In the genomic region with DNA sequence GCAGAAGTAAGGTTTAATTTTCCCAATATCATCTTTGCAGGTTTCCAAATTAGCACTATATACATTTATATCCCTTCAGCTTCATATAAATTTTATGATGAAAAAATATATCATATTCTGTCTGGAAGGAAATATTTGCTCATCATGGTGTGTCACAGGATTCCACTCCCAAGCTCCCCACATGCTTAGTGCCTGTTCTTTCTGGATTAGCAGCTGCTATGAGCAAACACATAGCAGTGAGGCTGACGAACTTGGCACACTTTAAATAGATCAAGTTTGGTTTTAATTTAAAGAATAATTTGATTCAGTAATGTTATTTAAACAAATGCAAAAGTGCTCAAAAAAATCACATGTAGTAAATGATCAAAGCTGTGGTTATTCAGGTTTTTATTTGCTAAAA, we compare ENCODE assay signal across 23 cellular contexts.
DNase-seq lines count a peak whose midpoint lies in the region; ATAC-seq and TF ChIP-seq lines count a peak whose summit lies in the region.
"Had no signal": no experiment of that assay in that cellular context is flagged by ENCODE, and none has a peak within 500 bp of the region (broad histone marks: within the 10 kb centered on the region; RNA-seq: fewer than 3 reads in every experiment).

No MANE protein-coding gene starts in this region.

- H3K36me3 Mint-ChIP-seq in activated CD4-positive, alpha-beta T cell treated with anti-CD3 and anti-CD28 coated beads for 36 hours (ENCODE audit: low read depth) = no peaks in the 10 kb centered on the region
- H3K36me3 Mint-ChIP-seq: CD8-positive, alpha-beta memory T cell; mesothelial cell of epicardium had no signal

- no peak for TF ChIP-seq CTCF in epithelial cell of esophagus (IDR thresholded peaks at IDR 0.05; ENCODE audit: insufficient read depth, low read depth, low read length, missing control alignments)

- peaks cover 2% of the 10 kb centered on the region for H3K9me3 Mint-ChIP-seq in activated CD4-positive, alpha-beta T cell treated with anti-CD3 and anti-CD28 coated beads for 36 hours (ENCODE audit: low read depth)
- H3K9me3 Mint-ChIP-seq: activated CD4-positive, alpha-beta T cell treated with anti-CD3 and anti-CD28 coated beads, Interleukin-2, amount 10 ng/mL, durations not matched to agents 7 days and 5 days; activated naive CD8-positive, alpha-beta T cell treated with anti-CD3 and anti-CD28 coated beads, Interleukin-2, amount 50 U/mL, for 24 hours; activated T-helper 17 cell treated with anti-CD3 and anti-CD28 coated beads, Interleukin-2, amount 50 U/mL, for 72 hours; dendritic cell treated with granulocyte-macrophage colony-stimulating factor and Interleukin-4, amounts not matched to agents 40 ng/mL and 50 ng/mL, for 4 days had no signal

- POLR2A ChIA-PET in activated CD4-positive, alpha-beta T cell treated with anti-CD3 and anti-CD28 coated beads for 36 hours (lab: Charles Lee) = no interaction called here

- intact Hi-C loops in activated CD4-positive, alpha-beta T cell treated with anti-CD3 and anti-CD28 coated beads for 36 hours (cut with DNase I, micrococcal nuclease) = loop anchor here in 1 of 2 experiments (5.0 kb wide), 1 partner anchor 757 kb away; no protein-coding TSS in a partner anchor

- no peak for ATAC-seq in activated CD4-positive, alpha-beta T cell treated with anti-CD3 and anti-CD28 coated beads for 36 hours
- ATAC-seq: activated naive CD8-positive, alpha-beta T cell treated with anti-CD3 and anti-CD28 coated beads, Interleukin-2, amount 50 U/mL, for 24 hours; activated T-helper 17 cell treated with anti-CD3 and anti-CD28 coated beads, Interleukin-2, amount 50 U/mL, for 72 hours; left lobe of liver; stimulated activated naive CD8-positive, alpha-beta T cell treated with anti-CD3 and anti-CD28 coated beads, Interleukin-15, Interleukin-2, amounts not matched to agents 100 U/mL and 50 U/mL, for 24 hours had no signal

- DNase-seq in ELR (ENCODE audit: low read depth) (peak; percentile 40), NCI-H1092 treated with DMSO at 0.1 percent for 48 hours (lab: John Stamatoyannopoulos, UW) (peak; percentile 58), epithelial cell of esophagus (ENCODE audit: low read depth) (peak; percentile 51), non-pigmented ciliary epithelial cell (ENCODE audit: low read depth) (peak; percentile 4), activated gamma-delta T cell (lab: John Stamatoyannopoulos, UW) (no peak), germinal center (ENCODE audit: low spot score) (no peak)
- no peak for DNase-seq in effector CD8-positive, alpha-beta T cell (lab: John Stamatoyannopoulos, UW)
- DNase-seq in activated CD4-positive, alpha-beta T cell treated with anti-CD3 and anti-CD28 coated beads for 36 hours = no peak
- DNase-seq: activated CD4-positive, alpha-beta T cell treated with anti-CD3 and anti-CD28 coated beads, Interleukin-2, amount 10 ng/mL, durations not matched to agents 7 days and 5 days; activated naive CD8-positive, alpha-beta T cell treated with anti-CD3 and anti-CD28 coated beads, Interleukin-2, amount 50 U/mL, for 24 hours; CD8-positive, alpha-beta memory T cell; DMS53; H9; NCI-H524; stimulated activated naive CD8-positive, alpha-beta T cell treated with anti-CD3 and anti-CD28 coated beads, Interleukin-15, Interleukin-2, amounts not matched to agents 100 U/mL and 50 U/mL, for 24 hours; trophoblast cell had no signal

- H3K27me3 Mint-ChIP-seq in activated CD4-positive, alpha-beta T cell treated with anti-CD3 and anti-CD28 coated beads for 36 hours = no peaks in the 10 kb centered on the region
- H3K27me3 Mint-ChIP-seq: activated CD4-positive, alpha-beta T cell treated with anti-CD3 and anti-CD28 coated beads, Interleukin-2, amount 10 ng/mL, durations not matched to agents 7 days and 5 days; activated naive CD8-positive, alpha-beta T cell treated with anti-CD3 and anti-CD28 coated beads, Interleukin-2, amount 50 U/mL, for 24 hours; activated T-helper 17 cell treated with anti-CD3 and anti-CD28 coated beads, Interleukin-2, amount 50 U/mL, for 72 hours; dendritic cell treated with granulocyte-macrophage colony-stimulating factor and Interleukin-4, amounts not matched to agents 40 ng/mL and 50 ng/mL, for 4 days had no signal

- H3K4me1 Mint-ChIP-seq in activated CD4-positive, alpha-beta T cell treated with anti-CD3 and anti-CD28 coated beads for 36 hours = no peaks in the 10 kb centered on the region
- H3K4me1 Mint-ChIP-seq: activated CD4-positive, alpha-beta T cell treated with anti-CD3 and anti-CD28 coated beads, Interleukin-2, amount 10 ng/mL, durations not matched to agents 7 days and 5 days; activated naive CD8-positive, alpha-beta T cell treated with anti-CD3 and anti-CD28 coated beads, Interleukin-2, amount 50 U/mL, for 24 hours; activated T-helper 17 cell treated with anti-CD3 and anti-CD28 coated beads, Interleukin-2, amount 50 U/mL, for 72 hours; CD8-positive, alpha-beta memory T cell; H9; mesothelial cell of epicardium; nephron had no signal

- no peak overlapping the region for H3K4me3 Mint-ChIP-seq in activated CD4-positive, alpha-beta T cell treated with anti-CD3 and anti-CD28 coated beads for 36 hours
- H3K4me3 Mint-ChIP-seq: activated CD4-positive, alpha-beta T cell treated with anti-CD3 and anti-CD28 coated beads, Interleukin-2, amount 10 ng/mL, durations not matched to agents 7 days and 5 days; activated naive CD8-positive, alpha-beta T cell treated with anti-CD3 and anti-CD28 coated beads, Interleukin-2, amount 50 U/mL, for 24 hours; activated T-helper 17 cell treated with anti-CD3 and anti-CD28 coated beads, Interleukin-2, amount 50 U/mL, for 72 hours; CD8-positive, alpha-beta memory T cell; dendritic cell treated with granulocyte-macrophage colony-stimulating factor and Interleukin-4, amounts not matched to agents 40 ng/mL and 50 ng/mL, for 4 days; H9; mesothelial cell of epicardium; nephron had no signal

- no peak overlapping the region for H3K4me3 ChIP-seq in epithelial cell of esophagus (ENCODE audit: low read length)
- H3K4me3 ChIP-seq: cardiac muscle cell, skin epidermis had no signal

- no peak overlapping the region for H3K27ac Mint-ChIP-seq in activated CD4-positive, alpha-beta T cell treated with anti-CD3 and anti-CD28 coated beads for 36 hours
- H3K27ac Mint-ChIP-seq: activated CD4-positive, alpha-beta T cell treated with anti-CD3 and anti-CD28 coated beads, Interleukin-2, amount 10 ng/mL, durations not matched to agents 7 days and 5 days; activated naive CD8-positive, alpha-beta T cell treated with anti-CD3 and anti-CD28 coated beads, Interleukin-2, amount 50 U/mL, for 24 hours; activated T-helper 17 cell treated with anti-CD3 and anti-CD28 coated beads, Interleukin-2, amount 50 U/mL, for 72 hours; CD8-positive, alpha-beta memory T cell; dendritic cell treated with granulocyte-macrophage colony-stimulating factor and Interleukin-4, amounts not matched to agents 40 ng/mL and 50 ng/mL, for 4 days; H9; mesothelial cell of epicardium had no signal

- CTCF ChIA-PET in activated CD4-positive, alpha-beta T cell treated with anti-CD3 and anti-CD28 coated beads for 36 hours (lab: Charles Lee) = no interaction called here

Comparison
In these comparisons a context has a peak if more than half of its experiments do, and no peak if none do; other contexts are left out.
1. DNase-seq: peak in ELR (single experiment), NCI-H1092 treated with DMSO at 0.1 percent for 48 hours (single experiment), epithelial cell of esophagus (single experiment) and non-pigmented ciliary epithelial cell (single experiment); none in activated gamma-delta T cell (single experiment), effector CD8-positive, alpha-beta T cell (single experiment), activated CD4-positive, alpha-beta T cell treated with anti-CD3 and anti-CD28 coated beads for 36 hours (single experiment) and germinal center (single experiment).